Comparison of ENCODE assay signal across 22 cellular contexts in genomic region chr10:132112611-132113010, GRCh38. TPM values are rescaled to one million over a fixed set of nuclear protein-coding genes. Genes with fewer than 3 reads are reported as not detected.
DNase-seq lines count a peak whose midpoint lies in the region; ATAC-seq, FAIRE-seq and TF ChIP-seq lines count a peak whose summit lies in the region.
"Had no signal": no experiment of that assay in that cellular context is flagged by ENCODE, and none has a peak within 500 bp of the region (broad histone marks: within the 10 kb centered on the region; RNA-seq: fewer than 3 reads in every experiment).

No MANE protein-coding gene starts in this region.

- FAIRE-seq in pancreas (lab: Jason Lieb, UNC), result no peak
- FAIRE-seq: D721Med, endothelial cell of umbilical vein, HTR-8/SVneo, RCC 7860 had no signal

- no peaks in the 10 kb centered on the region for H3K9me3 ChIP-seq in pancreas
- H3K9me3 ChIP-seq: MG63, neutrophil, SJSA1, upper lobe of right lung had no signal

- H3K27ac ChIP-seq in angular gyrus (ENCODE audit: low read depth, low read length), result peak overlapping the region; percentile 31
- H3K27ac ChIP-seq in substantia nigra (ENCODE audit: low read depth, low read length, poor library complexity, severe bottlenecking), result peak overlapping the region; percentile 2
- H3K27ac ChIP-seq in pancreas, result no peak overlapping the region
- H3K27ac ChIP-seq: neutrophil, SJSA1, upper lobe of right lung had no signal

- ATAC-seq in HG02840 (IDR thresholded peaks at IDR 0.05; ENCODE audit: low FRiP score, unreplicated experiment) (no peak), pancreas (no peak)
- ATAC-seq: upper lobe of right lung had no signal

- no peaks in the 10 kb centered on the region for H3K4me1 ChIP-seq in pancreas
- H3K4me1 ChIP-seq: SJSA1, upper lobe of right lung had no signal

- WGBS in pancreas, 2 donors, result 66 to 76% methylated on average over 10 of the region's 10 CpGs

- no peak overlapping the region for H3K4me3 ChIP-seq in pancreas
- H3K4me3 ChIP-seq: MG63, SJSA1, upper lobe of right lung had no signal

- intact Hi-C loops in pancreas (cut with DNase I), result no loop called here

- H3K27me3 ChIP-seq in pancreas, result no peaks in the 10 kb centered on the region
- H3K27me3 ChIP-seq: MG63, neutrophil, SJSA1, upper lobe of right lung had no signal

- no peak for TF ChIP-seq CTCF in pancreas (IDR thresholded peaks at IDR 0.05)

- DNase-seq in activated effector memory CD4-positive, alpha-beta T cell treated with anti-CD3 and anti-CD28 coated beads, Interleukin-2, amount 50 U/mL, for 16 hours, result peak; percentile 36
- DNase-seq in activated effector memory CD4-positive, alpha-beta T cell treated with Interleukin-2 at 50 U/mL for 16 hours, result no peak
- DNase-seq in medulla oblongata (ENCODE audit: extremely low spot score) (peak; percentile 35), substantia nigra (lab: John Stamatoyannopoulos, UW) (peak in 4 of 49 donors; percentile 19 to 32 (median 31)), pancreas (no peak)
- no peak for DNase-seq in activated naive CD4-positive, alpha-beta T cell (lab: John Stamatoyannopoulos, UW)
- DNase-seq: 8988T; CD4-positive, alpha-beta T cell; central memory CD4-positive, alpha-beta T cell; KBM-7; MG63; NCI-H2029 treated with DMSO at 0.1 percent for 48 hours; retina had no signal

- H3K36me3 ChIP-seq in pancreas, result no peaks in the 10 kb centered on the region
- H3K36me3 ChIP-seq: MG63, neutrophil, SJSA1, upper lobe of right lung had no signal

RNA-seq across cellular contexts. Expression of gene JAKMIP3, which starts 46.9 kb away (rescaled TPM):
- total RNA-seq in pancreas, result under 1 TPM; 0.19 to 0.37 (median 0.28) TPM
- polyA plus RNA-seq in pancreas, result 1 to 10 TPM in 1 of 2 donors, under 1 TPM in 1; 0.95 to 1.4 TPM
- total RNA-seq: endothelial cell of umbilical vein had no signal

Comparison
In these comparisons a context has a peak if more than half of its experiments do, and no peak if none do; other contexts are left out.
1. DNase-seq: peak in activated effector memory CD4-positive, alpha-beta T cell treated with anti-CD3 and anti-CD28 coated beads, Interleukin-2, amount 50 U/mL, for 16 hours (single experiment) and medulla oblongata (single experiment); none in activated effector memory CD4-positive, alpha-beta T cell treated with Interleukin-2 at 50 U/mL for 16 hours (single experiment), pancreas (0 of 6) and activated naive CD4-positive, alpha-beta T cell (0 of 4).
2. H3K27ac ChIP-seq: peak in angular gyrus (single experiment) and substantia nigra (single experiment); none in pancreas (0 of 4).